Comparison of ENCODE assay signal across 1 cellular context in the genomic region with DNA sequence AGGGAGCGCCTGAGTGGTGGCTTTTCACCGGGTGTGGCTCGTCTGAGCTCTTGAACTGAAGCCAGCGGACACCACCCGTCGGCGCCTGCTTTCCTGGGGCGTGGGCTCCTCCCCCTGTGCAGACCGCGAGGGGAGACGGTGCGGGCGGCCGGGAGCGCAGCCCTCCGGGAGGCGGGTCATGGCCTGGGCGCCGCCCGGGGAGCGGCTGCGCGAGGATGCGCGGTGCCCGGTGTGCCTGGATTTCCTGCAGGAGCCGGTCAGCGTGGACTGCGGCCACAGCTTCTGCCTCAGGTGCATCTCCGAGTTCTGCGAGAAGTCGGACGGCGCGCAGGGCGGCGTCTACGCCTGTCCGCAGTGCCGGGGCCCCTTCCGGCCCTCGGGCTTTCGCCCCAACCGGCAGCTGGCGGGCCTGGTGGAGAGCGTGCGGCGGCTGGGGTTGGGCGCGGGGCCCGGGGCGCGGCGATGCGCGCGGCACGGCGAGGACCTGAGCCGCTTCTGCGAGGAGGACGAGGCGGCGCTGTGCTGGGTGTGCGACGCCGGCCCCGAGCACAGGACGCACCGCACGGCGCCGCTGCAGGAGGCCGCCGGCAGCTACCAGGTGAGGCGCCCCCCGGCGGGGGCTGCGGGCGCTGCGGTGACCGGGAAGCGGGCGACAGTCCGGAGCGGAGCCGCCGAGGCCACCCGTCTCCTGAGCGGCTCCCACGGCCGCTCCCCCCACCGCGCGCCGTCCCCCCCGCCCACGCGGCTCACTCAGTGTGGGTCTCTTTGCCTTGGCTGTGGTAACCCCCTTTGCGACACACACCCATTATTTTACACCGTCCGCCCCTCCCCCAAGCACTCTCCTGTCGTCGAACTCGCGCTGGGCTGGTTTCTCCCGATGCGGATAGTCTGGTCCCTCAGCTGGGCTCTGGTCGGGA.
TF ChIP-seq lines count a peak whose summit lies in the region.

A gene with protein sequence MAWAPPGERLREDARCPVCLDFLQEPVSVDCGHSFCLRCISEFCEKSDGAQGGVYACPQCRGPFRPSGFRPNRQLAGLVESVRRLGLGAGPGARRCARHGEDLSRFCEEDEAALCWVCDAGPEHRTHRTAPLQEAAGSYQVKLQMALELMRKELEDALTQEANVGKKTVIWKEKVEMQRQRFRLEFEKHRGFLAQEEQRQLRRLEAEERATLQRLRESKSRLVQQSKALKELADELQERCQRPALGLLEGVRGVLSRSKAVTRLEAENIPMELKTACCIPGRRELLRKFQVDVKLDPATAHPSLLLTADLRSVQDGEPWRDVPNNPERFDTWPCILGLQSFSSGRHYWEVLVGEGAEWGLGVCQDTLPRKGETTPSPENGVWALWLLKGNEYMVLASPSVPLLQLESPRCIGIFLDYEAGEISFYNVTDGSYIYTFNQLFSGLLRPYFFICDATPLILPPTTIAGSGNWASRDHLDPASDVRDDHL (plus strand): TSS at position 119 of the 917 bp plus-strand sequence. CDS start 60 bp downstream, at position 179.

TF ChIP-seq in K562, 482 proteins besides CTCF, POLR2A, EP300 and RAD21 (continued from another document and continues in another):
- TF ChIP-seq TAF7 (tag; IDR thresholded peaks at IDR 0.05) (peak; percentile 49; the same call in 1 of the 2 replicates), CBFA2T3 (IDR thresholded peaks at IDR 0.05) (peak; percentile 48), SRSF1 (IDR thresholded peaks at IDR 0.05; ENCODE audit: low read depth, low read length) (no peak), NFXL1 (CRISPR knock-in tag; IDR thresholded peaks at IDR 0.05) (no peak), ZNF589 (CRISPR knock-in tag; IDR thresholded peaks at IDR 0.05; ENCODE audit: low read depth) (no peak), DPF2 (IDR thresholded peaks at IDR 0.05) (no peak), FOXJ2 (tag; IDR thresholded peaks at IDR 0.05) (no peak), ZC3H11A (IDR thresholded peaks at IDR 0.05; ENCODE audit: low read depth, low read length) (no peak), HNRNPLL (IDR thresholded peaks at IDR 0.05; ENCODE audit: low read depth, low read length, poor library complexity, severe bottlenecking) (peak; percentile 37), SMC3 (conservative IDR thresholded peaks at IDR 0.05; ENCODE audit: insufficient read depth, low read depth, low read length) (peak; percentile 40), RAD51 (IDR thresholded peaks at IDR 0.05; ENCODE audit: borderline replicate concordance, low read depth) (no peak), TCF7 (IDR thresholded peaks at IDR 0.05; ENCODE audit: borderline replicate concordance) (no peak; the same call in 1 of the 2 replicates), JUND (IDR thresholded peaks at IDR 0.05; ENCODE audit: borderline replicate concordance, low read depth, low read length) (peak; percentile 18), JUND (tag; IDR thresholded peaks at IDR 0.05; ENCODE audit: borderline replicate concordance, low read depth, low read length) (no peak; the same call in 2 of the 3 replicates), NR4A1 (CRISPR knock-in tag; IDR thresholded peaks at IDR 0.05) (no peak), NR4A1 (tag; IDR thresholded peaks at IDR 0.05) (no peak; the same call in 1 of the 2 replicates), NRF1 (conservative IDR thresholded peaks at IDR 0.05 in 1 of 2, IDR thresholded peaks at IDR 0.05 in 1 of 2) (peak; percentile 89 to 90), KLF10 (CRISPR knock-in tag; IDR thresholded peaks at IDR 0.05) (no peak), CHD4 (IDR thresholded peaks at IDR 0.05; ENCODE audit: insufficient read depth, insufficient replicate concordance, low read depth, low read length, poor library complexity, severe bottlenecking) (no peak), ZFP36 (IDR thresholded peaks at IDR 0.05; ENCODE audit: low read depth, low read length, partially characterized antibody) (peak; percentile 5), ZNF561 (CRISPR knock-in tag; conservative IDR thresholded peaks at IDR 0.05) (no peak), ZNF197 (CRISPR knock-in tag; IDR thresholded peaks at IDR 0.05; ENCODE audit: low read depth) (0 out of 2 replicates have a peak, but pooled peaks have one; percentile 47), YBX1 (IDR thresholded peaks at IDR 0.05) (no peak), ZNF146 (CRISPR knock-in tag; IDR thresholded peaks at IDR 0.05; ENCODE audit: unreplicated experiment) (no peak), DMBX1 (CRISPR knock-in tag; IDR thresholded peaks at IDR 0.05; ENCODE audit: borderline replicate concordance) (no peak), CEBPG (CRISPR knock-in tag; IDR thresholded peaks at IDR 0.05) (0 out of 2 replicates have a peak, but pooled peaks have one; percentile 46), CEBPG (tag; conservative IDR thresholded peaks at IDR 0.05 in 1 of 2, IDR thresholded peaks at IDR 0.05 in 1 of 2) (no peak), MAZ (CRISPR knock-in tag; conservative IDR thresholded peaks at IDR 0.05 in 1 of 2, IDR thresholded peaks at IDR 0.05 in 1 of 2) (peak; percentile 53 to 75; a peak in 3 of 4 replicates), CHD2 (IDR thresholded peaks at IDR 0.05; ENCODE audit: low read depth, low read length) (no peak; the same call in 1 of the 2 replicates), ZNF384 (IDR thresholded peaks at IDR 0.05; ENCODE audit: low read depth, low read length) (no peak), ADNP (tag; IDR thresholded peaks at IDR 0.05) (no peak)
- TF ChIP-seq, protein P1, sequence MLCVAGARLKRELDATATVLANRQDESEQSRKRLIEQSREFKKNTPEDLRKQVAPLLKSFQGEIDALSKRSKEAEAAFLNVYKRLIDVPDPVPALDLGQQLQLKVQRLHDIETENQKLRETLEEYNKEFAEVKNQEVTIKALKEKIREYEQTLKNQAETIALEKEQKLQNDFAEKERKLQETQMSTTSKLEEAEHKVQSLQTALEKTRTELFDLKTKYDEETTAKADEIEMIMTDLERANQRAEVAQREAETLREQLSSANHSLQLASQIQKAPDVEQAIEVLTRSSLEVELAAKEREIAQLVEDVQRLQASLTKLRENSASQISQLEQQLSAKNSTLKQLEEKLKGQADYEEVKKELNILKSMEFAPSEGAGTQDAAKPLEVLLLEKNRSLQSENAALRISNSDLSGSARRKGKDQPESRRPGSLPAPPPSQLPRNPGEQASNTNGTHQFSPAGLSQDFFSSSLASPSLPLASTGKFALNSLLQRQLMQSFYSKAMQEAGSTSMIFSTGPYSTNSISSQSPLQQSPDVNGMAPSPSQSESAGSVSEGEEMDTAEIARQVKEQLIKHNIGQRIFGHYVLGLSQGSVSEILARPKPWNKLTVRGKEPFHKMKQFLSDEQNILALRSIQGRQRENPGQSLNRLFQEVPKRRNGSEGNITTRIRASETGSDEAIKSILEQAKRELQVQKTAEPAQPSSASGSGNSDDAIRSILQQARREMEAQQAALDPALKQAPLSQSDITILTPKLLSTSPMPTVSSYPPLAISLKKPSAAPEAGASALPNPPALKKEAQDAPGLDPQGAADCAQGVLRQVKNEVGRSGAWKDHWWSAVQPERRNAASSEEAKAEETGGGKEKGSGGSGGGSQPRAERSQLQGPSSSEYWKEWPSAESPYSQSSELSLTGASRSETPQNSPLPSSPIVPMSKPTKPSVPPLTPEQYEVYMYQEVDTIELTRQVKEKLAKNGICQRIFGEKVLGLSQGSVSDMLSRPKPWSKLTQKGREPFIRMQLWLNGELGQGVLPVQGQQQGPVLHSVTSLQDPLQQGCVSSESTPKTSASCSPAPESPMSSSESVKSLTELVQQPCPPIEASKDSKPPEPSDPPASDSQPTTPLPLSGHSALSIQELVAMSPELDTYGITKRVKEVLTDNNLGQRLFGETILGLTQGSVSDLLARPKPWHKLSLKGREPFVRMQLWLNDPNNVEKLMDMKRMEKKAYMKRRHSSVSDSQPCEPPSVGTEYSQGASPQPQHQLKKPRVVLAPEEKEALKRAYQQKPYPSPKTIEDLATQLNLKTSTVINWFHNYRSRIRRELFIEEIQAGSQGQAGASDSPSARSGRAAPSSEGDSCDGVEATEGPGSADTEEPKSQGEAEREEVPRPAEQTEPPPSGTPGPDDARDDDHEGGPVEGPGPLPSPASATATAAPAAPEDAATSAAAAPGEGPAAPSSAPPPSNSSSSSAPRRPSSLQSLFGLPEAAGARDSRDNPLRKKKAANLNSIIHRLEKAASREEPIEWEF (CRISPR knock-in tag; IDR thresholded peaks at IDR 0.05): no peak
- TF ChIP-seq, protein P2, sequence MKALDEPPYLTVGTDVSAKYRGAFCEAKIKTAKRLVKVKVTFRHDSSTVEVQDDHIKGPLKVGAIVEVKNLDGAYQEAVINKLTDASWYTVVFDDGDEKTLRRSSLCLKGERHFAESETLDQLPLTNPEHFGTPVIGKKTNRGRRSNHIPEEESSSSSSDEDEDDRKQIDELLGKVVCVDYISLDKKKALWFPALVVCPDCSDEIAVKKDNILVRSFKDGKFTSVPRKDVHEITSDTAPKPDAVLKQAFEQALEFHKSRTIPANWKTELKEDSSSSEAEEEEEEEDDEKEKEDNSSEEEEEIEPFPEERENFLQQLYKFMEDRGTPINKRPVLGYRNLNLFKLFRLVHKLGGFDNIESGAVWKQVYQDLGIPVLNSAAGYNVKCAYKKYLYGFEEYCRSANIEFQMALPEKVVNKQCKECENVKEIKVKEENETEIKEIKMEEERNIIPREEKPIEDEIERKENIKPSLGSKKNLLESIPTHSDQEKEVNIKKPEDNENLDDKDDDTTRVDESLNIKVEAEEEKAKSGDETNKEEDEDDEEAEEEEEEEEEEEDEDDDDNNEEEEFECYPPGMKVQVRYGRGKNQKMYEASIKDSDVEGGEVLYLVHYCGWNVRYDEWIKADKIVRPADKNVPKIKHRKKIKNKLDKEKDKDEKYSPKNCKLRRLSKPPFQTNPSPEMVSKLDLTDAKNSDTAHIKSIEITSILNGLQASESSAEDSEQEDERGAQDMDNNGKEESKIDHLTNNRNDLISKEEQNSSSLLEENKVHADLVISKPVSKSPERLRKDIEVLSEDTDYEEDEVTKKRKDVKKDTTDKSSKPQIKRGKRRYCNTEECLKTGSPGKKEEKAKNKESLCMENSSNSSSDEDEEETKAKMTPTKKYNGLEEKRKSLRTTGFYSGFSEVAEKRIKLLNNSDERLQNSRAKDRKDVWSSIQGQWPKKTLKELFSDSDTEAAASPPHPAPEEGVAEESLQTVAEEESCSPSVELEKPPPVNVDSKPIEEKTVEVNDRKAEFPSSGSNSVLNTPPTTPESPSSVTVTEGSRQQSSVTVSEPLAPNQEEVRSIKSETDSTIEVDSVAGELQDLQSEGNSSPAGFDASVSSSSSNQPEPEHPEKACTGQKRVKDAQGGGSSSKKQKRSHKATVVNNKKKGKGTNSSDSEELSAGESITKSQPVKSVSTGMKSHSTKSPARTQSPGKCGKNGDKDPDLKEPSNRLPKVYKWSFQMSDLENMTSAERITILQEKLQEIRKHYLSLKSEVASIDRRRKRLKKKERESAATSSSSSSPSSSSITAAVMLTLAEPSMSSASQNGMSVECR (CRISPR knock-in tag; IDR thresholded peaks at IDR 0.05): peak; percentile 66; the same call in 1 of the 2 replicates
- TF ChIP-seq, protein P3, sequence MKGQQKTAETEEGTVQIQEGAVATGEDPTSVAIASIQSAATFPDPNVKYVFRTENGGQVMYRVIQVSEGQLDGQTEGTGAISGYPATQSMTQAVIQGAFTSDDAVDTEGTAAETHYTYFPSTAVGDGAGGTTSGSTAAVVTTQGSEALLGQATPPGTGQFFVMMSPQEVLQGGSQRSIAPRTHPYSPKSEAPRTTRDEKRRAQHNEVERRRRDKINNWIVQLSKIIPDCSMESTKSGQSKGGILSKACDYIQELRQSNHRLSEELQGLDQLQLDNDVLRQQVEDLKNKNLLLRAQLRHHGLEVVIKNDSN (CRISPR knock-in tag; IDR thresholded peaks at IDR 0.05): no peak
- TF ChIP-seq, protein P4, sequence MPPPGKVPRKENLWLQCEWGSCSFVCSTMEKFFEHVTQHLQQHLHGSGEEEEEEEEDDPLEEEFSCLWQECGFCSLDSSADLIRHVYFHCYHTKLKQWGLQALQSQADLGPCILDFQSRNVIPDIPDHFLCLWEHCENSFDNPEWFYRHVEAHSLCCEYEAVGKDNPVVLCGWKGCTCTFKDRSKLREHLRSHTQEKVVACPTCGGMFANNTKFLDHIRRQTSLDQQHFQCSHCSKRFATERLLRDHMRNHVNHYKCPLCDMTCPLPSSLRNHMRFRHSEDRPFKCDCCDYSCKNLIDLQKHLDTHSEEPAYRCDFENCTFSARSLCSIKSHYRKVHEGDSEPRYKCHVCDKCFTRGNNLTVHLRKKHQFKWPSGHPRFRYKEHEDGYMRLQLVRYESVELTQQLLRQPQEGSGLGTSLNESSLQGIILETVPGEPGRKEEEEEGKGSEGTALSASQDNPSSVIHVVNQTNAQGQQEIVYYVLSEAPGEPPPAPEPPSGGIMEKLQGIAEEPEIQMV (tag; conservative IDR thresholded peaks at IDR 0.05; ENCODE audit: low read depth): no peak
- TF ChIP-seq, protein P5, sequence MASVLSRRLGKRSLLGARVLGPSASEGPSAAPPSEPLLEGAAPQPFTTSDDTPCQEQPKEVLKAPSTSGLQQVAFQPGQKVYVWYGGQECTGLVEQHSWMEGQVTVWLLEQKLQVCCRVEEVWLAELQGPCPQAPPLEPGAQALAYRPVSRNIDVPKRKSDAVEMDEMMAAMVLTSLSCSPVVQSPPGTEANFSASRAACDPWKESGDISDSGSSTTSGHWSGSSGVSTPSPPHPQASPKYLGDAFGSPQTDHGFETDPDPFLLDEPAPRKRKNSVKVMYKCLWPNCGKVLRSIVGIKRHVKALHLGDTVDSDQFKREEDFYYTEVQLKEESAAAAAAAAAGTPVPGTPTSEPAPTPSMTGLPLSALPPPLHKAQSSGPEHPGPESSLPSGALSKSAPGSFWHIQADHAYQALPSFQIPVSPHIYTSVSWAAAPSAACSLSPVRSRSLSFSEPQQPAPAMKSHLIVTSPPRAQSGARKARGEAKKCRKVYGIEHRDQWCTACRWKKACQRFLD (CRISPR knock-in tag; IDR thresholded peaks at IDR 0.05): no peak
- TF ChIP-seq, protein P6, sequence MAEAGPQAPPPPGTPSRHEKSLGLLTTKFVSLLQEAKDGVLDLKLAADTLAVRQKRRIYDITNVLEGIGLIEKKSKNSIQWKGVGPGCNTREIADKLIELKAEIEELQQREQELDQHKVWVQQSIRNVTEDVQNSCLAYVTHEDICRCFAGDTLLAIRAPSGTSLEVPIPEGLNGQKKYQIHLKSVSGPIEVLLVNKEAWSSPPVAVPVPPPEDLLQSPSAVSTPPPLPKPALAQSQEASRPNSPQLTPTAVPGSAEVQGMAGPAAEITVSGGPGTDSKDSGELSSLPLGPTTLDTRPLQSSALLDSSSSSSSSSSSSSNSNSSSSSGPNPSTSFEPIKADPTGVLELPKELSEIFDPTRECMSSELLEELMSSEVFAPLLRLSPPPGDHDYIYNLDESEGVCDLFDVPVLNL (CRISPR knock-in tag; IDR thresholded peaks at IDR 0.05; ENCODE audit: low read depth): no peak
- TF ChIP-seq, protein P7, sequence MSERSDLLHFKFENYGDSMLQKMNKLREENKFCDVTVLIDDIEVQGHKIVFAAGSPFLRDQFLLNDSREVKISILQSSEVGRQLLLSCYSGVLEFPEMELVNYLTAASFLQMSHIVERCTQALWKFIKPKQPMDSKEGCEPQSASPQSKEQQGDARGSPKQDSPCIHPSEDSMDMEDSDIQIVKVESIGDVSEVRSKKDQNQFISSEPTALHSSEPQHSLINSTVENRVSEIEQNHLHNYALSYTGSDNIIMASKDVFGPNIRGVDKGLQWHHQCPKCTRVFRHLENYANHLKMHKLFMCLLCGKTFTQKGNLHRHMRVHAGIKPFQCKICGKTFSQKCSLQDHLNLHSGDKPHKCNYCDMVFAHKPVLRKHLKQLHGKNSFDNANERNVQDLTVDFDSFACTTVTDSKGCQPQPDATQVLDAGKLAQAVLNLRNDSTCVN (CRISPR knock-in tag; IDR thresholded peaks at IDR 0.05): no peak
